Comparison of ENCODE assay signal across 1 cellular context in the genomic region with DNA sequence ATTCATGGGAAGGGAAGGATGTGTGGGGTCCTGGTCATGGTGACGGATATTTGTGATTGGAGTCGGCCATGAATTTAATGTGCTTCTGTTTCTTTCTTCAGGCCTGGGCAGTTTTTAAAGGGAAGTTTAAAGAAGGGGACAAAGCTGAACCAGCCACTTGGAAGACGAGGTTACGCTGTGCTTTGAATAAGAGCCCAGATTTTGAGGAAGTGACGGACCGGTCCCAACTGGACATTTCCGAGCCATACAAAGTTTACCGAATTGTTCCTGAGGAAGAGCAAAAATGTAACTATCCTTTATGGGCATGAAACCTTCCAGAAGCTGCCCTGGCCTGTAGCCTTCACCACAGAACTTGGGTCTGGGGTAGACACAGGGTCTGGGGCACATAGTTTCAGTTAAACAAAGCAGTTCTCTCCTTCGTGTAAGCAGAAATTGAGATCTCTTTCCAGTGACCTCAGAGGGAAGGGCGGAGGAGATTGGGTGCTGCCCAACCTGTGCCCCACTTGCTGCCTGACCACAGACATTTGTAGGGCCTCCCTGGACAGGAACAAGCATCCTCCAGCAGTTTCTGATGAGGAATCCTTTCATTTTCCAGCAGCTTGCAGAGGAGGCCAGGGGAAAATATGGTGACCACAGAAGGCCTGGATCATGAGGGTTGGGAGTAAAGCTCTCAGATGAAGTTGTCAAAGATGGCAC.
TF ChIP-seq lines count a peak whose summit lies in the region.

No MANE protein-coding gene starts in this region.

TF ChIP-seq in K562, 482 proteins besides CTCF, POLR2A, EP300 and RAD21:
- TF ChIP-seq, protein P1, sequence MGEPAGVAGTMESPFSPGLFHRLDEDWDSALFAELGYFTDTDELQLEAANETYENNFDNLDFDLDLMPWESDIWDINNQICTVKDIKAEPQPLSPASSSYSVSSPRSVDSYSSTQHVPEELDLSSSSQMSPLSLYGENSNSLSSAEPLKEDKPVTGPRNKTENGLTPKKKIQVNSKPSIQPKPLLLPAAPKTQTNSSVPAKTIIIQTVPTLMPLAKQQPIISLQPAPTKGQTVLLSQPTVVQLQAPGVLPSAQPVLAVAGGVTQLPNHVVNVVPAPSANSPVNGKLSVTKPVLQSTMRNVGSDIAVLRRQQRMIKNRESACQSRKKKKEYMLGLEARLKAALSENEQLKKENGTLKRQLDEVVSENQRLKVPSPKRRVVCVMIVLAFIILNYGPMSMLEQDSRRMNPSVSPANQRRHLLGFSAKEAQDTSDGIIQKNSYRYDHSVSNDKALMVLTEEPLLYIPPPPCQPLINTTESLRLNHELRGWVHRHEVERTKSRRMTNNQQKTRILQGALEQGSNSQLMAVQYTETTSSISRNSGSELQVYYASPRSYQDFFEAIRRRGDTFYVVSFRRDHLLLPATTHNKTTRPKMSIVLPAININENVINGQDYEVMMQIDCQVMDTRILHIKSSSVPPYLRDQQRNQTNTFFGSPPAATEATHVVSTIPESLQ (CRISPR knock-in tag; IDR thresholded peaks at IDR 0.05), result no peak
- TF ChIP-seq, protein P2, sequence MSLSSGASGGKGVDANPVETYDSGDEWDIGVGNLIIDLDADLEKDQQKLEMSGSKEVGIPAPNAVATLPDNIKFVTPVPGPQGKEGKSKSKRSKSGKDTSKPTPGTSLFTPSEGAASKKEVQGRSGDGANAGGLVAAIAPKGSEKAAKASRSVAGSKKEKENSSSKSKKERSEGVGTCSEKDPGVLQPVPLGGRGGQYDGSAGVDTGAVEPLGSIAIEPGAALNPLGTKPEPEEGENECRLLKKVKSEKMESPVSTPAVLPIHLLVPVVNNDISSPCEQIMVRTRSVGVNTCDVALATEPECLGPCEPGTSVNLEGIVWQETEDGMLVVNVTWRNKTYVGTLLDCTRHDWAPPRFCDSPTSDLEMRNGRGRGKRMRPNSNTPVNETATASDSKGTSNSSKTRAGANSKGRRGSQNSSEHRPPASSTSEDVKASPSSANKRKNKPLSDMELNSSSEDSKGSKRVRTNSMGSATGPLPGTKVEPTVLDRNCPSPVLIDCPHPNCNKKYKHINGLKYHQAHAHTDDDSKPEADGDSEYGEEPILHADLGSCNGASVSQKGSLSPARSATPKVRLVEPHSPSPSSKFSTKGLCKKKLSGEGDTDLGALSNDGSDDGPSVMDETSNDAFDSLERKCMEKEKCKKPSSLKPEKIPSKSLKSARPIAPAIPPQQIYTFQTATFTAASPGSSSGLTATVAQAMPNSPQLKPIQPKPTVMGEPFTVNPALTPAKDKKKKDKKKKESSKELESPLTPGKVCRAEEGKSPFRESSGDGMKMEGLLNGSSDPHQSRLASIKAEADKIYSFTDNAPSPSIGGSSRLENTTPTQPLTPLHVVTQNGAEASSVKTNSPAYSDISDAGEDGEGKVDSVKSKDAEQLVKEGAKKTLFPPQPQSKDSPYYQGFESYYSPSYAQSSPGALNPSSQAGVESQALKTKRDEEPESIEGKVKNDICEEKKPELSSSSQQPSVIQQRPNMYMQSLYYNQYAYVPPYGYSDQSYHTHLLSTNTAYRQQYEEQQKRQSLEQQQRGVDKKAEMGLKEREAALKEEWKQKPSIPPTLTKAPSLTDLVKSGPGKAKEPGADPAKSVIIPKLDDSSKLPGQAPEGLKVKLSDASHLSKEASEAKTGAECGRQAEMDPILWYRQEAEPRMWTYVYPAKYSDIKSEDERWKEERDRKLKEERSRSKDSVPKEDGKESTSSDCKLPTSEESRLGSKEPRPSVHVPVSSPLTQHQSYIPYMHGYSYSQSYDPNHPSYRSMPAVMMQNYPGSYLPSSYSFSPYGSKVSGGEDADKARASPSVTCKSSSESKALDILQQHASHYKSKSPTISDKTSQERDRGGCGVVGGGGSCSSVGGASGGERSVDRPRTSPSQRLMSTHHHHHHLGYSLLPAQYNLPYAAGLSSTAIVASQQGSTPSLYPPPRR (CRISPR knock-in tag; IDR thresholded peaks at IDR 0.05; ENCODE audit: borderline replicate concordance), result no peak
- TF ChIP-seq SPI1 (IDR thresholded peaks at IDR 0.05; ENCODE audit: borderline replicate concordance, low read depth, low read length), result peak; percentile 71
